8 cellular contexts compared by ENCODE assay signal in genomic region chr11:60924906-60925684, GRCh38. TPM values are rescaled to one million over a fixed set of nuclear protein-coding genes. Genes with fewer than 3 reads are reported as not detected.
DNase-seq lines count a peak whose midpoint lies in the region; ATAC-seq and TF ChIP-seq lines count a peak whose summit lies in the region.

No MANE protein-coding gene starts in this region.

- H3K4me3 ChIP-seq in SK-N-MC = peak overlapping the region; percentile 91
- peak overlapping the region; percentile 66 to 75 for H3K4me3 ChIP-seq in foreskin fibroblast (ENCODE audit: low read depth in 1 of 2, low read length in 2 of 2)
- H3K4me3 ChIP-seq in retinal pigment epithelial cell (ENCODE audit: low read length) = peak overlapping the region; percentile 87

- TF ChIP-seq CTCF in foreskin fibroblast (IDR thresholded peaks at IDR 0.05; ENCODE audit: low read depth, low read length) (no peak), retinal pigment epithelial cell (conservative IDR thresholded peaks at IDR 0.05; ENCODE audit: low read depth, low read length) (no peak)

- no peaks in the 10 kb centered on the region for H3K9me3 Mint-ChIP-seq in activated CD4-positive, alpha-beta T cell treated with anti-CD3 and anti-CD28 coated beads, Interleukin-2, amount 10 ng/mL, durations not matched to agents 7 days and 5 days

- peak overlapping the region; percentile 89 for H3K9ac ChIP-seq in SK-N-MC (ENCODE audit: insufficient read length)

- peaks cover 23% of the 10 kb centered on the region for H3K36me3 Mint-ChIP-seq in activated CD4-positive, alpha-beta T cell treated with anti-CD3 and anti-CD28 coated beads, Interleukin-2, amount 10 ng/mL, durations not matched to agents 7 days and 5 days (ENCODE audit: low read depth)

- DNase-seq in activated CD4-positive, alpha-beta T cell treated with anti-CD3 and anti-CD28 coated beads, Interleukin-2, amount 10 ng/mL, durations not matched to agents 7 days and 5 days = no peak
- no peak for DNase-seq in activated CD4-positive, alpha-beta T cell treated with anti-CD3 and anti-CD28 coated beads for 1 hour
- DNase-seq in SK-N-MC (ENCODE audit: low read depth, low spot score) = no peak
- DNase-seq in foreskin fibroblast = no peak
- DNase-seq in retinal pigment epithelial cell (ENCODE audit: low read depth) = no peak
- DNase-seq in posterior vena cava (ENCODE audit: low spot score) = no peak

- peaks cover 42% of the 10 kb centered on the region for H3K36me3 ChIP-seq in SK-N-MC (ENCODE audit: insufficient read depth, low read length)

- H3K27ac ChIP-seq in SK-N-MC = no peak overlapping the region

- CTCF ChIA-PET in activated CD4-positive, alpha-beta T cell treated with anti-CD3 and anti-CD28 coated beads, Interleukin-2, amount 10 ng/mL, durations not matched to agents 7 days and 5 days (lab: Charles Lee) = interaction anchor here (0.6 kb wide), 1 partner anchor 15 kb away, joined by 3 read pairs; no protein-coding TSS in a partner anchor

- no peak overlapping the region for H3K27ac Mint-ChIP-seq in activated CD4-positive, alpha-beta T cell treated with anti-CD3 and anti-CD28 coated beads, Interleukin-2, amount 10 ng/mL, durations not matched to agents 7 days and 5 days

- peaks cover 34% of the 10 kb centered on the region for H3K27me3 Mint-ChIP-seq in activated CD4-positive, alpha-beta T cell treated with anti-CD3 and anti-CD28 coated beads, Interleukin-2, amount 10 ng/mL, durations not matched to agents 7 days and 5 days

- ATAC-seq in HG03521 (IDR thresholded peaks at IDR 0.05; ENCODE audit: unreplicated experiment) = no peak
- ATAC-seq in GM18520 (IDR thresholded peaks at IDR 0.05; ENCODE audit: unreplicated experiment) = no peak

- no peaks in the 10 kb centered on the region for H3K9me3 ChIP-seq in SK-N-MC (ENCODE audit: low read depth, low read length)

- intact Hi-C loops in posterior vena cava (cut with DNase I) = loop anchor here in 1 of 2 donors (10.0 kb wide), 1 partner anchor 200 kb away; no protein-coding TSS in a partner anchor

- H3K4me1 Mint-ChIP-seq in activated CD4-positive, alpha-beta T cell treated with anti-CD3 and anti-CD28 coated beads, Interleukin-2, amount 10 ng/mL, durations not matched to agents 7 days and 5 days = peaks cover 8% of the 10 kb centered on the region

- peak overlapping the region; percentile 45 for H3K4me3 Mint-ChIP-seq in activated CD4-positive, alpha-beta T cell treated with anti-CD3 and anti-CD28 coated beads, Interleukin-2, amount 10 ng/mL, durations not matched to agents 7 days and 5 days

- POLR2A ChIA-PET in activated CD4-positive, alpha-beta T cell treated with anti-CD3 and anti-CD28 coated beads, Interleukin-2, amount 10 ng/mL, durations not matched to agents 7 days and 5 days (lab: Charles Lee) = no interaction called here

RNA-seq across cellular contexts. Expression of gene TMEM132A, which starts 0.8 kb away (rescaled TPM):
- total RNA-seq in activated CD4-positive, alpha-beta T cell treated with anti-CD3 and anti-CD28 coated beads, Interleukin-2, amount 10 ng/mL, durations not matched to agents 7 days and 5 days = under 1 TPM; 0.40 to 0.47 TPM
- 1 to 10 TPM; 5.4 to 7.7 TPM for total RNA-seq in posterior vena cava

RNA-seq across cellular contexts. Expression of gene TMEM109, which starts 11.1 kb away (rescaled TPM):
- total RNA-seq in activated CD4-positive, alpha-beta T cell treated with anti-CD3 and anti-CD28 coated beads, Interleukin-2, amount 10 ng/mL, durations not matched to agents 7 days and 5 days = 100 to 1,000 TPM; 114 to 119 TPM
- total RNA-seq in posterior vena cava = 100 to 1,000 TPM; 118 to 125 TPM

RNA-seq across cellular contexts. Expression of gene PRPF19, which starts 18.7 kb away (rescaled TPM):
- 100 to 1,000 TPM; 125 to 128 TPM for total RNA-seq in activated CD4-positive, alpha-beta T cell treated with anti-CD3 and anti-CD28 coated beads, Interleukin-2, amount 10 ng/mL, durations not matched to agents 7 days and 5 days
- total RNA-seq in posterior vena cava = 10 to 100 TPM; 47.6 to 50.9 TPM

RNA-seq across cellular contexts. Expression of gene SLC15A3, which starts 26.9 kb away (rescaled TPM):
- total RNA-seq in activated CD4-positive, alpha-beta T cell treated with anti-CD3 and anti-CD28 coated beads, Interleukin-2, amount 10 ng/mL, durations not matched to agents 7 days and 5 days = 1 to 10 TPM; 4.0 to 4.2 TPM
- 10 to 100 TPM; 27.4 to 29.3 TPM for total RNA-seq in posterior vena cava

RNA-seq across cellular contexts. Expression of gene CD6, which starts 46.4 kb away (rescaled TPM):
- 100 to 1,000 TPM; 368 to 402 TPM for total RNA-seq in activated CD4-positive, alpha-beta T cell treated with anti-CD3 and anti-CD28 coated beads, Interleukin-2, amount 10 ng/mL, durations not matched to agents 7 days and 5 days
- total RNA-seq in posterior vena cava = under 1 TPM; 0.43 to 0.93 TPM

Comparison
In these comparisons a context has a peak if more than half of its experiments do, and no peak if none do; other contexts are left out.
1. RNA of gene TMEM132A, which starts 0.8 kb away (total RNA-seq): 5.4 to 7.7 TPM in posterior vena cava; 0.40 to 0.47 TPM in activated CD4-positive, alpha-beta T cell treated with anti-CD3 and anti-CD28 coated beads, Interleukin-2, amount 10 ng/mL, durations not matched to agents 7 days and 5 days; every median in the first group is over 4 times any median in the second.
2. Peak in every context shown above with its lines, with median percentiles within 50 percentile points of each other: H3K4me3 ChIP-seq.